In the genomic region with DNA sequence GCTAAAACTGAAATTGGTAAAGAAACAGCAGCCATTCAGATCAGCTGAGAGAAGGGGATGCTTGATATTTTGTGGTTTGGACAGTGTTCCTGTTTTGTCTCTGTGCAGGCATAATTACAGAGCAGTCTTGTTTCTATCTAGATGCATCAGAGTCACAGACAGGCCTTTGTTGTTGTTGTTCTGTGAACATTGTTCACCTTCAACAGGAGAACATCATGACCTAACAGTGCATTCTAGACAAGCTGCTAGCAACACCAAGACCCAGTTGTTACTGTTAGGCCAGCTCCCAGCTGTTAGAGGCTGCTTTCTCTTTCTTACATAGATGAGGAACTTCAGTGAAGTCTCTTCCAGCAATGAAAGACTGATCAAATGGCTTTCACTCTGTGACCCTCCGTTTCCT, we compare ENCODE assay signal across 1 cellular context.
A peak's percentile ranks its signal among the peaks of the same experiment; 100 is the strongest.
TF ChIP-seq lines count a peak whose summit lies in the region.

No MANE protein-coding gene starts in this region.

TF ChIP-seq in GM12878, 131 proteins besides CTCF, POLR2A, EP300 and RAD21:
- peak; percentile 79 for TF ChIP-seq RUNX3 (IDR thresholded peaks at IDR 0.05; ENCODE audit: low read length)
- TF ChIP-seq TCF12 (IDR thresholded peaks at IDR 0.05; ENCODE audit: low read depth, low read length) = peak; percentile 47; the same call in 1 of the 2 replicates
- TF ChIP-seq FOS (IDR thresholded peaks at IDR 0.05; ENCODE audit: borderline replicate concordance, extremely low read depth, insufficient read length) = no peak
- TF ChIP-seq SPI1 (IDR thresholded peaks at IDR 0.05; ENCODE audit: borderline replicate concordance, insufficient read depth, low read depth, low read length) = peak; percentile 48; the same call in 1 of the 2 replicates
